11 cellular contexts compared by ENCODE assay signal in genomic region chr11:123174196-123175183, GRCh38. TPM values are rescaled to one million over a fixed set of nuclear protein-coding genes. Genes with fewer than 3 reads are reported as not detected.
A peak's percentile ranks its signal among the peaks of the same experiment; 100 is the strongest.
DNase-seq lines count a peak whose midpoint lies in the region; TF ChIP-seq lines count a peak whose summit lies in the region.
"Had no signal": no experiment of that assay in that cellular context is flagged by ENCODE, and none has a peak within 500 bp of the region (broad histone marks: within the 10 kb centered on the region; RNA-seq: fewer than 3 reads in every experiment).

No MANE protein-coding gene starts in this region.

- H3K27me3 ChIP-seq in ovary: no peaks in the 10 kb centered on the region
- H3K27me3 ChIP-seq in CD4-positive, alpha-beta memory T cell (ENCODE audit: insufficient read depth, low read length): no peaks in the 10 kb centered on the region

- no peaks in the 10 kb centered on the region for H3K9me3 Mint-ChIP-seq in CD4-positive, alpha-beta memory T cell

- TF ChIP-seq EP300 in ovary (IDR thresholded peaks at IDR 0.05): peak; percentile 32

- peak overlapping the region; percentile 90 for H3K27ac ChIP-seq in RWPE1
- H3K27ac ChIP-seq in ovary: peak overlapping the region in 1 of 2 donors; percentile 76
- no peak overlapping the region for H3K27ac ChIP-seq in CD4-positive, alpha-beta memory T cell (ENCODE audit: low read depth, low read length)

- intact Hi-C loops in ovary (cut with DNase I): loop anchor here in 1 of 4 donors (10.0 kb wide), 1 partner anchor 60 kb away; no protein-coding TSS in a partner anchor
- intact Hi-C loops in CD4-positive, alpha-beta memory T cell (cut with micrococcal nuclease): no loop called here

- H3K4me1 Mint-ChIP-seq in CD4-positive, alpha-beta memory T cell: no peaks in the 10 kb centered on the region
- H3K4me1 Mint-ChIP-seq: naive thymus-derived CD4-positive, alpha-beta T cell had no signal

- no peaks in the 10 kb centered on the region for H3K36me3 ChIP-seq in ovary
- H3K36me3 ChIP-seq in CD4-positive, alpha-beta memory T cell (ENCODE audit: insufficient read depth, low read length): no peaks in the 10 kb centered on the region

- CTCF ChIA-PET in RWPE1 (lab: Yijun Ruan, JAX): interaction anchor here (0.7 to 1.6 kb wide), 3 partner anchors 29 to 1611 kb away, joined by 4 to 9 read pairs (median 4); no protein-coding TSS in a partner anchor
- CTCF ChIA-PET in CD4-positive, alpha-beta memory T cell (lab: Charles Lee; ENCODE audit: partially characterized antibody): interaction anchor here (1.7 kb wide), 1 partner anchor 10 kb away, joined by 5 read pairs; no protein-coding TSS in a partner anchor

- no peaks in the 10 kb centered on the region for H3K9me3 ChIP-seq in ovary
- no peaks in the 10 kb centered on the region for H3K9me3 ChIP-seq in CD4-positive, alpha-beta memory T cell (ENCODE audit: control insufficient read depth in 1 of 2, low read length in 2 of 2)

- 21 to 23% (median 22%) methylated on average over 7 of the region's 7 CpGs for WGBS in ovary, 3 donors

- peaks cover 5 to 6% of the 10 kb centered on the region in 2 donors for H3K27me3 Mint-ChIP-seq in CD4-positive, alpha-beta memory T cell

- no peak overlapping the region for H3K27ac Mint-ChIP-seq in CD4-positive, alpha-beta memory T cell
- H3K27ac Mint-ChIP-seq: naive thymus-derived CD4-positive, alpha-beta T cell had no signal

- TF ChIP-seq POLR2A in ovary (IDR thresholded peaks at IDR 0.05): no peak

- no peaks in the 10 kb centered on the region for H3K36me3 Mint-ChIP-seq in CD4-positive, alpha-beta memory T cell

- H3K4me3 ChIP-seq in fibroblast of the aortic adventitia (ENCODE audit: low read depth, low read length) (no peak overlapping the region), ovary (no peak overlapping the region)
- no peak overlapping the region for H3K4me3 ChIP-seq in CD4-positive, alpha-beta memory T cell (ENCODE audit: low read length in 2 of 2)

- POLR2A ChIA-PET in RWPE1 (lab: Yijun Ruan, JAX; ENCODE audit: low non-redundant PET): no interaction called here
- POLR2A ChIA-PET in CD4-positive, alpha-beta memory T cell (lab: Charles Lee; ENCODE audit: partially characterized antibody): no interaction called here

- DNase-seq in DMS 273 treated with DMSO at 0.1 percent for 48 hours (lab: John Stamatoyannopoulos, UW) (peak; percentile 42), RWPE1 (ENCODE audit: low spot score) (peak; percentile 87), fibroblast of the aortic adventitia (ENCODE audit: low read depth) (peak; percentile 99), ovary (peak in 3 of 5 donors; percentile 55 to 80 (median 66)), NCI-H1436 treated with DMSO at 0.1 percent for 48 hours (lab: John Stamatoyannopoulos, UW) (no peak), medulla oblongata (ENCODE audit: extremely low spot score) (no peak), activated gamma-delta T cell treated with Interleukin-2 at 50 U/mL for 16 hours (no peak)
- DNase-seq in CD4-positive, alpha-beta memory T cell: no peak
- DNase-seq: activated effector memory CD4-positive, alpha-beta T cell treated with Interleukin-2 at 50 U/mL for 16 hours; DMS53; naive thymus-derived CD4-positive, alpha-beta T cell had no signal

- peaks cover 21% of the 10 kb centered on the region for H3K4me1 ChIP-seq in ovary (ENCODE audit: insufficient read depth)
- H3K4me1 ChIP-seq in CD4-positive, alpha-beta memory T cell (ENCODE audit: insufficient read depth, low read length): no peaks in the 10 kb centered on the region

- TF ChIP-seq CTCF in RWPE1 (conservative IDR thresholded peaks at IDR 0.05; ENCODE audit: low read depth): no peak
- no peak for TF ChIP-seq CTCF in fibroblast of the aortic adventitia (IDR thresholded peaks at IDR 0.05; ENCODE audit: insufficient read depth, low read length)
- TF ChIP-seq CTCF in ovary (IDR thresholded peaks at IDR 0.05): no peak

- H3K4me3 Mint-ChIP-seq in CD4-positive, alpha-beta memory T cell: no peak overlapping the region

RNA-seq across cellular contexts. Expression of gene CLMP, which starts 20.6 kb away (rescaled TPM):
- total RNA-seq in fibroblast of the aortic adventitia (ENCODE audit: low replicate concordance) (187 and 235 TPM in 2 replicates), ovary (10 to 100 TPM; 21.9 to 70.5 (median 25.3) TPM)
- 10 to 100 TPM; 11.9 to 33.7 TPM for polyA plus RNA-seq in ovary
- under 1 TPM; 0.50 to 0.55 TPM for total RNA-seq in CD4-positive, alpha-beta memory T cell
- polyA plus RNA-seq in CD4-positive, alpha-beta memory T cell: under 1 TPM; 0.41 to 0.97 TPM

Comparison
In these comparisons a context has a peak if more than half of its experiments do, and no peak if none do; other contexts are left out.
1. DNase-seq: peak in DMS 273 treated with DMSO at 0.1 percent for 48 hours (single experiment), RWPE1 (single experiment), fibroblast of the aortic adventitia (single experiment) and ovary (3 of 5); none in NCI-H1436 treated with DMSO at 0.1 percent for 48 hours (single experiment), medulla oblongata (single experiment), activated gamma-delta T cell treated with Interleukin-2 at 50 U/mL for 16 hours (single experiment) and CD4-positive, alpha-beta memory T cell (0 of 5).
2. RNA of gene CLMP, which starts 20.6 kb away (total RNA-seq): 187 to 235 TPM in fibroblast of the aortic adventitia and 21.9 to 70.5 TPM in ovary; 0.50 to 0.55 TPM in CD4-positive, alpha-beta memory T cell; every median in the first group is over 10 times any median in the second.